Comparison of ENCODE assay signal across 8 cellular contexts in the genomic region with DNA sequence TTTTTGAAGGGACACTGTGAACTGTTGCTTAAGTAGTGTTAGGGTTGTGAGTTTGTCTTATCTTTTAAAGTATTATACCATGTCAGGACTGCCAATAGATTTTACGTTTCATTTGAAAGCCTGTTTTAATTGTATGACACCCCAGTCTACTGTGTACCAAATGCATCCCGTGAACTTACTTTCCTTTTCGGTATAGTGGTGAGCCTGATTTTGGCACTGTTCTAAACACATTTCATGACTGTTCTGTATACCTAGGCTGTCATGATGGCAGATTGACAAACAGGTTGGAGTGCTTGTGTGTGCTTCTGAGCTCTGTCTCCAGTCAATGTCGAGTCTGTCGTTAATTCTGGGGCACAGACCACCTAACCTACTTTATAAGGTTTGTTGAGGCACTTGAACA. TPM values are rescaled to one million over a fixed set of nuclear protein-coding genes. Genes with fewer than 3 reads are reported as not detected.
DNase-seq lines count a peak whose midpoint lies in the region; ATAC-seq lines count a peak whose summit lies in the region.

No MANE protein-coding gene starts in this region.

- peak overlapping the region; percentile 80 to 92 (median 84) for H3K27ac Mint-ChIP-seq in naive thymus-derived CD8-positive, alpha-beta T cell

- H3K27me3 ChIP-seq in NT2/D1 (ENCODE audit: insufficient read depth, insufficient read length) (no peaks in the 10 kb centered on the region), duodenal mucosa (ENCODE audit: control insufficient read depth in 1 of 2, insufficient read depth in 2 of 2, low read length in 2 of 2) (no peaks in the 10 kb centered on the region)

- H3K27me3 Mint-ChIP-seq in naive thymus-derived CD8-positive, alpha-beta T cell, result no peaks in the 10 kb centered on the region

- H3K4me1 ChIP-seq in NT2/D1 (ENCODE audit: insufficient read depth, insufficient read length) (no peaks in the 10 kb centered on the region), duodenal mucosa (ENCODE audit: control insufficient read depth in 1 of 2, insufficient read depth in 2 of 2, low read length in 2 of 2) (peaks cover 4 to 12% of the 10 kb centered on the region in 2 donors)

- DNase-seq in ELR (ENCODE audit: low read depth) (peak; percentile 31), NT2/D1 (ENCODE audit: low read depth, low spot score) (no peak), NOMO-1 treated with DMSO at 0.1 percent for 48 hours (lab: John Stamatoyannopoulos, UW; ENCODE audit: unreplicated experiment) (no peak), posterior vena cava (ENCODE audit: low spot score) (no peak)
- peak in 3 of 10 donors; percentile 5 to 43 (median 42) for DNase-seq in naive thymus-derived CD8-positive, alpha-beta T cell
- DNase-seq in stimulated activated CD4-positive, alpha-beta T cell treated with anti-CD3 and anti-CD28 coated beads, Interleukin-12 subunit alpha, Interleukin-12 subunit beta, amount 100 ng/mL, for 4 hours, result no peak

- H3K4me3 ChIP-seq in NT2/D1 (ENCODE audit: insufficient read length, low read depth), result peak overlapping the region; percentile 90
- H3K4me3 ChIP-seq in duodenal mucosa (ENCODE audit: low read depth in 1 of 2, low read length in 2 of 2), result peak overlapping the region; percentile 67 to 98

- peak; percentile 33 for ATAC-seq in GM21526 (IDR thresholded peaks at IDR 0.05; ENCODE audit: low FRiP score, unreplicated experiment)
- peak; percentile 47 to 79 for ATAC-seq in naive thymus-derived CD8-positive, alpha-beta T cell

- H3K36me3 Mint-ChIP-seq in naive thymus-derived CD8-positive, alpha-beta T cell, result peaks cover 0 to 9% (median 6%) of the 10 kb centered on the region in 3 donors

- H3K9ac ChIP-seq in NT2/D1 (ENCODE audit: insufficient read length, low read depth) (peak overlapping the region; percentile 89), duodenal mucosa (ENCODE audit: low read depth in 1 of 2, low read length in 2 of 2) (peak overlapping the region; percentile 63 to 78)

- H3K4me3 Mint-ChIP-seq in naive thymus-derived CD8-positive, alpha-beta T cell, result peak overlapping the region; percentile 90 to 99 (median 97)

- intact Hi-C loops in posterior vena cava (cut with DNase I), result no loop called here

- POLR2A ChIA-PET in naive thymus-derived CD8-positive, alpha-beta T cell (lab: Charles Lee), result no interaction called here

- peak overlapping the region; percentile 40 for H3K27ac ChIP-seq in duodenal mucosa (ENCODE audit: low read depth, low read length)

- peaks cover 16 to 52% (median 34%) of the 10 kb centered on the region in 4 donors for H3K4me1 Mint-ChIP-seq in naive thymus-derived CD8-positive, alpha-beta T cell

- H3K36me3 ChIP-seq in NT2/D1 (ENCODE audit: insufficient read depth, insufficient read length, low read length), result peaks cover 8% of the 10 kb centered on the region
- H3K36me3 ChIP-seq in duodenal mucosa (ENCODE audit: control insufficient read depth in 1 of 2, insufficient read depth in 2 of 2, low read length in 2 of 2), result peaks cover 0 to 6% of the 10 kb centered on the region in 2 donors

- peaks cover 0 to 2% (median 0%) of the 10 kb centered on the region in 9 donors for H3K9me3 Mint-ChIP-seq in naive thymus-derived CD8-positive, alpha-beta T cell

- H3K9me3 ChIP-seq in NT2/D1 (ENCODE audit: insufficient read depth, low read length), result no peaks in the 10 kb centered on the region
- H3K9me3 ChIP-seq in duodenal mucosa (ENCODE audit: control insufficient read depth in 1 of 2, low read length in 2 of 2), result no peaks in the 10 kb centered on the region

RNA-seq across cellular contexts. Expression of a gene that starts 0.7 kb away (rescaled TPM):
- 10 to 100 TPM; 10.9 to 13.1 TPM for total RNA-seq in naive thymus-derived CD8-positive, alpha-beta T cell
- 10 to 100 TPM in 2 of 3 donors, 1 to 10 TPM in 1; 8.9 to 14.5 (median 10.3) TPM for polyA plus RNA-seq in naive thymus-derived CD8-positive, alpha-beta T cell
- 10 to 100 TPM; 32.0 to 34.5 TPM for total RNA-seq in posterior vena cava
